1 cellular context compared by ENCODE assay signal in genomic region chr2:8572712-8573233, GRCh38.
TF ChIP-seq lines count a peak whose summit lies in the region.

No MANE protein-coding gene starts in this region.

TF ChIP-seq in GM23338, 12 proteins besides CTCF, POLR2A, EP300 and RAD21 (continued from another document):
- no peak for TF ChIP-seq ZNF462 (CRISPR knock-in tag; IDR thresholded peaks at IDR 0.05)
- TF ChIP-seq STAT1 (IDR thresholded peaks at IDR 0.05; ENCODE audit: unreplicated experiment), result no peak
- TF ChIP-seq CREB1 (CRISPR knock-in tag; IDR thresholded peaks at IDR 0.05; ENCODE audit: low read depth), result no peak
